1 cellular context compared by ENCODE assay signal in genomic region chr1:162035241-162035640, GRCh38.
TF ChIP-seq lines count a peak whose summit lies in the region.

No MANE protein-coding gene starts in this region.

TF ChIP-seq in IMR-90, 13 proteins besides CTCF, POLR2A, EP300 and RAD21 (continued from another document):
- TF ChIP-seq MAZ (IDR thresholded peaks at IDR 0.05; ENCODE audit: borderline replicate concordance, low read depth, low read length) = no peak
